Comparison of ENCODE assay signal across 1 cellular context in genomic region chr10:18659784-18660561, GRCh38.
TF ChIP-seq lines count a peak whose summit lies in the region.

No MANE protein-coding gene starts in this region.

TF ChIP-seq in HepG2, 621 proteins besides CTCF, POLR2A, EP300 and RAD21 (continued from another document):
- TF ChIP-seq E2F2 (CRISPR knock-in tag; IDR thresholded peaks at IDR 0.05; ENCODE audit: borderline replicate concordance) (no peak), HNRNPK (IDR thresholded peaks at IDR 0.05; ENCODE audit: low read depth, low read length, poor library complexity, severe bottlenecking) (no peak), MTF2 (CRISPR knock-in tag; IDR thresholded peaks at IDR 0.05; ENCODE audit: borderline replicate concordance) (no peak), SIN3A (IDR thresholded peaks at IDR 0.05; ENCODE audit: borderline replicate concordance, low read depth, low read length) (no peak), MXD1 (CRISPR knock-in tag; IDR thresholded peaks at IDR 0.05) (0 out of 2 replicates have a peak, but pooled peaks have one; percentile 8), MEIS2 (CRISPR knock-in tag; IDR thresholded peaks at IDR 0.05) (no peak), ZNF816 (CRISPR knock-in tag; IDR thresholded peaks at IDR 0.05; ENCODE audit: borderline replicate concordance) (0 out of 2 replicates have a peak, but pooled peaks have one; percentile 9), TBX3 (IDR thresholded peaks at IDR 0.05; ENCODE audit: borderline replicate concordance) (peak; percentile 53; the same call in 1 of the 2 replicates), ZNF430 (CRISPR knock-in tag; IDR thresholded peaks at IDR 0.05) (no peak), HNF4G (IDR thresholded peaks at IDR 0.05; ENCODE audit: borderline replicate concordance, low read depth, low read length) (peak; percentile 57; the same call in 1 of the 2 replicates), HNF4G (CRISPR knock-in tag; IDR thresholded peaks at IDR 0.05; ENCODE audit: borderline replicate concordance, low read depth) (no peak), TBX2 (CRISPR knock-in tag; IDR thresholded peaks at IDR 0.05; ENCODE audit: borderline replicate concordance) (no peak), NR2F2 (IDR thresholded peaks at IDR 0.05; ENCODE audit: borderline replicate concordance, low read depth) (no peak), MXI1 (IDR thresholded peaks at IDR 0.05; ENCODE audit: borderline replicate concordance, low read depth, low read length) (no peak), ZNF468 (CRISPR knock-in tag; IDR thresholded peaks at IDR 0.05) (no peak), HMGXB4 (CRISPR knock-in tag; IDR thresholded peaks at IDR 0.05; ENCODE audit: borderline replicate concordance in 1 of 2, low read depth in 1 of 2) (peak in 1 of 2 experiments; percentile 11; a peak in 1 of 4 replicates), PPARG (CRISPR knock-in tag; conservative IDR thresholded peaks at IDR 0.05) (no peak), CEBPG (CRISPR knock-in tag; IDR thresholded peaks at IDR 0.05) (0 out of 2 replicates have a peak, but pooled peaks have one; percentile 6), KIAA2018 (CRISPR knock-in tag; IDR thresholded peaks at IDR 0.05; ENCODE audit: borderline replicate concordance) (no peak), GABPA (IDR thresholded peaks at IDR 0.05; ENCODE audit: low read depth, low read length) (no peak), GABPA (CRISPR knock-in tag; IDR thresholded peaks at IDR 0.05; ENCODE audit: low read depth) (0 out of 2 replicates have a peak, but pooled peaks have one; percentile 15), ZFP36L1 (CRISPR knock-in tag; IDR thresholded peaks at IDR 0.05) (0 out of 2 replicates have a peak, but pooled peaks have one; percentile 15), TCF7 (IDR thresholded peaks at IDR 0.05; ENCODE audit: low read depth) (no peak)
- TF ChIP-seq, protein P1, sequence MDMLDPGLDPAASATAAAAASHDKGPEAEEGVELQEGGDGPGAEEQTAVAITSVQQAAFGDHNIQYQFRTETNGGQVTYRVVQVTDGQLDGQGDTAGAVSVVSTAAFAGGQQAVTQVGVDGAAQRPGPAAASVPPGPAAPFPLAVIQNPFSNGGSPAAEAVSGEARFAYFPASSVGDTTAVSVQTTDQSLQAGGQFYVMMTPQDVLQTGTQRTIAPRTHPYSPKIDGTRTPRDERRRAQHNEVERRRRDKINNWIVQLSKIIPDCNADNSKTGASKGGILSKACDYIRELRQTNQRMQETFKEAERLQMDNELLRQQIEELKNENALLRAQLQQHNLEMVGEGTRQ (IDR thresholded peaks at IDR 0.05; ENCODE audit: low read depth, low read length): no peak
- TF ChIP-seq, protein P1 (CRISPR knock-in tag; IDR thresholded peaks at IDR 0.05; ENCODE audit: borderline replicate concordance): 0 out of 2 replicates have a peak, but pooled peaks have one; percentile 27
- TF ChIP-seq, protein P2, sequence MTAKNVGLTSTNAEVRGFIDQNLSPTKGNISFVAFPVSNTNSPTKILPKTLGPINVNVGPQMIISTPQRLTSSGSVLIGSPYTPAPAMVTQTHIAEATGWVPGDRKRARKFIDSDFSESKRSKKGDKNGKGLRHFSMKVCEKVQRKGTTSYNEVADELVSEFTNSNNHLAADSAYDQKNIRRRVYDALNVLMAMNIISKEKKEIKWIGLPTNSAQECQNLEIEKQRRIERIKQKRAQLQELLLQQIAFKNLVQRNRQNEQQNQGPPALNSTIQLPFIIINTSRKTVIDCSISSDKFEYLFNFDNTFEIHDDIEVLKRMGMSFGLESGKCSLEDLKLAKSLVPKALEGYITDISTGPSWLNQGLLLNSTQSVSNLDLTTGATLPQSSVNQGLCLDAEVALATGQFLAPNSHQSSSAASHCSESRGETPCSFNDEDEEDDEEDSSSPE (CRISPR knock-in tag; IDR thresholded peaks at IDR 0.05): peak; percentile 45; the same call in 1 of the 2 replicates
- TF ChIP-seq, protein P3, sequence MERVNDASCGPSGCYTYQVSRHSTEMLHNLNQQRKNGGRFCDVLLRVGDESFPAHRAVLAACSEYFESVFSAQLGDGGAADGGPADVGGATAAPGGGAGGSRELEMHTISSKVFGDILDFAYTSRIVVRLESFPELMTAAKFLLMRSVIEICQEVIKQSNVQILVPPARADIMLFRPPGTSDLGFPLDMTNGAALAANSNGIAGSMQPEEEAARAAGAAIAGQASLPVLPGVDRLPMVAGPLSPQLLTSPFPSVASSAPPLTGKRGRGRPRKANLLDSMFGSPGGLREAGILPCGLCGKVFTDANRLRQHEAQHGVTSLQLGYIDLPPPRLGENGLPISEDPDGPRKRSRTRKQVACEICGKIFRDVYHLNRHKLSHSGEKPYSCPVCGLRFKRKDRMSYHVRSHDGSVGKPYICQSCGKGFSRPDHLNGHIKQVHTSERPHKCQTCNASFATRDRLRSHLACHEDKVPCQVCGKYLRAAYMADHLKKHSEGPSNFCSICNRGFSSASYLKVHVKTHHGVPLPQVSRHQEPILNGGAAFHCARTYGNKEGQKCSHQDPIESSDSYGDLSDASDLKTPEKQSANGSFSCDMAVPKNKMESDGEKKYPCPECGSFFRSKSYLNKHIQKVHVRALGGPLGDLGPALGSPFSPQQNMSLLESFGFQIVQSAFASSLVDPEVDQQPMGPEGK (CRISPR knock-in tag; IDR thresholded peaks at IDR 0.05): no peak
